Comparison of ENCODE assay signal across 23 cellular contexts in genomic region chr2:133489146-133489545, GRCh38.
"Had no signal": no experiment of that assay in that cellular context is flagged by ENCODE, and none has a peak within 500 bp of the region (broad histone marks: within the 10 kb centered on the region; RNA-seq: fewer than 3 reads in every experiment).

No MANE protein-coding gene starts in this region.

- H3K4me1 Mint-ChIP-seq: mesothelial cell of epicardium; naive B cell; natural killer cell; stimulated activated naive B cell treated with anti-CD40 and anti-IgM and Interleukin-4, amounts not matched to agents 10 μg/mL and 1 μg/mL and 100 μg/mL, for 72 hours had no signal

- H3K9me3 ChIP-seq: left ventricle myocardium inferior, ovary, right atrium auricular region, stomach, testis, tibial artery, upper lobe of right lung had no signal

- H3K27ac Mint-ChIP-seq: mesothelial cell of epicardium; natural killer cell; progenitor cell of endocrine pancreas; stimulated activated naive B cell treated with anti-CD40 and anti-IgM and Interleukin-4, amounts not matched to agents 10 μg/mL and 1 μg/mL and 100 μg/mL, for 72 hours had no signal

- ATAC-seq: natural killer cell; stimulated activated naive B cell treated with anti-CD40 and anti-IgM and Interleukin-4, amounts not matched to agents 10 μg/mL and 1 μg/mL and 100 μg/mL, for 72 hours; stimulated activated naive CD8-positive, alpha-beta T cell treated with anti-CD3 and anti-CD28 coated beads, Interleukin-15, Interleukin-2, amounts not matched to agents 100 U/mL and 50 U/mL, for 24 hours had no signal

- FAIRE-seq: urothelium cell line had no signal

- DNase-seq: islet precursor cell; left ventricle myocardium inferior; mesendoderm; naive B cell; natural killer cell; ovary; stimulated activated CD4-positive, alpha-beta T cell treated with anti-CD3 and anti-CD28 coated beads, Interleukin-12 subunit alpha, Interleukin-12 subunit beta, amount 100 ng/mL, for 4 hours; stimulated activated CD4-positive, alpha-beta T cell treated with anti-CD3 and anti-CD28 coated beads, Interleukin-15, amount 100 ng/mL, for 24 hours; stimulated activated CD4-positive, alpha-beta T cell treated with anti-CD3 and anti-CD28 coated beads, Interleukin-2, amount 100 ng/mL, for 24 hours; stimulated activated CD4-positive, alpha-beta T cell treated with anti-CD3 and anti-CD28 coated beads, Interleukin-4, amount 100 ng/mL, for 1 hour; stimulated activated naive B cell treated with anti-CD40 and anti-IgM and Interleukin-4, amounts not matched to agents 10 μg/mL and 1 μg/mL and 100 μg/mL, for 72 hours; stimulated activated naive CD8-positive, alpha-beta T cell treated with anti-CD3 and anti-CD28 coated beads, Interleukin-15, Interleukin-2, amounts not matched to agents 100 U/mL and 50 U/mL, for 24 hours; stomach; testis; tibial artery; trophoblast cell; upper lobe of right lung had no signal

- H3K27me3 ChIP-seq: ovary, right atrium auricular region, stomach, testis, tibial artery, upper lobe of right lung had no signal

- H3K4me3 Mint-ChIP-seq: mesothelial cell of epicardium; naive B cell; natural killer cell; stimulated activated naive B cell treated with anti-CD40 and anti-IgM and Interleukin-4, amounts not matched to agents 10 μg/mL and 1 μg/mL and 100 μg/mL, for 72 hours had no signal

- H3K9me3 Mint-ChIP-seq: mesothelial cell of epicardium had no signal

- H3K36me3 ChIP-seq: left ventricle myocardium inferior, ovary, right atrium auricular region, stomach, tibial artery, upper lobe of right lung had no signal

- H3K4me1 ChIP-seq: testis, upper lobe of right lung had no signal

- H3K36me3 Mint-ChIP-seq: mesothelial cell of epicardium; naive B cell; natural killer cell; stimulated activated naive B cell treated with anti-CD40 and anti-IgM and Interleukin-4, amounts not matched to agents 10 μg/mL and 1 μg/mL and 100 μg/mL, for 72 hours had no signal

- H3K27ac ChIP-seq: left ventricle myocardium inferior, ovary, right atrium auricular region, skin epidermis, testis, tibial artery, upper lobe of right lung had no signal

- H3K4me3 ChIP-seq: left ventricle myocardium inferior, lung, ovary, right atrium auricular region, skin epidermis, stomach, testis, tibial artery, upper lobe of right lung had no signal

- H3K27me3 Mint-ChIP-seq: progenitor cell of endocrine pancreas had no signal
